Comparison of ENCODE assay signal across 21 cellular contexts in genomic region chr2:38421274-38422056, GRCh38. TPM values are rescaled to one million over a fixed set of nuclear protein-coding genes. Genes with fewer than 3 reads are reported as not detected.
A peak's percentile ranks its signal among the peaks of the same experiment; 100 is the strongest.
DNase-seq lines count a peak whose midpoint lies in the region; ATAC-seq and TF ChIP-seq lines count a peak whose summit lies in the region.
"Had no signal": no experiment of that assay in that cellular context is flagged by ENCODE, and none has a peak within 500 bp of the region (broad histone marks: within the 10 kb centered on the region; RNA-seq: fewer than 3 reads in every experiment).

No MANE protein-coding gene starts in this region.

- no TSS peak for BruUV-seq in OCI-LY7 (replicated peaks; lab: Mats Ljungman, UMichigan)

- ATAC-seq in HG02938 (IDR thresholded peaks at IDR 0.05; ENCODE audit: unreplicated experiment) (no peak), GM21717 (IDR thresholded peaks at IDR 0.05; ENCODE audit: unreplicated experiment) (no peak), GM18873 (IDR thresholded peaks at IDR 0.05; ENCODE audit: low FRiP score, unreplicated experiment) (no peak)
- ATAC-seq: Panc1 had no signal

- H3K27me3 Mint-ChIP-seq in nephron (ENCODE audit: low read depth) = peaks cover 17% of the 10 kb centered on the region

- TF ChIP-seq EP300 in Ishikawa (IDR thresholded peaks at IDR 0.05; ENCODE audit: borderline replicate concordance) = peak; percentile 66; the same call in 1 of the 2 replicates

- no peaks in the 10 kb centered on the region for H3K9me3 ChIP-seq in OCI-LY7 (ENCODE audit: low read length)
- H3K9me3 ChIP-seq: MG63, SJCRH30 had no signal

- H3K27ac ChIP-seq in OCI-LY7 (ENCODE audit: low read depth, low read length, poor library complexity, severe bottlenecking) = no peak overlapping the region
- H3K27ac ChIP-seq: SJCRH30 had no signal

- no peak for TF ChIP-seq RAD21 in Ishikawa (IDR thresholded peaks at IDR 0.05; ENCODE audit: low read depth)

- peaks cover 36% of the 10 kb centered on the region for H3K4me1 ChIP-seq in OCI-LY7 (ENCODE audit: insufficient read depth, low read length, poor library complexity, severe bottlenecking)
- H3K4me1 ChIP-seq: SJCRH30 had no signal

- H3K36me3 ChIP-seq in kidney epithelial cell (ENCODE audit: control insufficient read depth, insufficient read depth, low read length) (no peaks in the 10 kb centered on the region), OCI-LY7 (ENCODE audit: insufficient read depth, low read length) (no peaks in the 10 kb centered on the region)
- H3K36me3 ChIP-seq: MG63, SJCRH30 had no signal

- CTCF ChIA-PET in OCI-LY7 (lab: Charles Lee; ENCODE audit: unreplicated experiment) = no interaction called here

- H3K27me3 ChIP-seq in kidney epithelial cell (ENCODE audit: control insufficient read depth, insufficient read depth, low read length) = no peaks in the 10 kb centered on the region
- H3K27me3 ChIP-seq: MG63 had no signal

- peak overlapping the region in 2 of 3 experiments; percentile 17 to 26 for H3K27ac Mint-ChIP-seq in nephron
- H3K27ac Mint-ChIP-seq: CD14-positive monocyte had no signal

- TF ChIP-seq CTCF in kidney epithelial cell (IDR thresholded peaks at IDR 0.05; ENCODE audit: insufficient read depth, low read length, poor library complexity, severe bottlenecking) = no peak
- TF ChIP-seq CTCF in nephron (IDR thresholded peaks at IDR 0.05; ENCODE audit: unreplicated experiment in 3 of 3) = no peak
- no peak for TF ChIP-seq CTCF in OCI-LY7 (conservative IDR thresholded peaks at IDR 0.05; ENCODE audit: low read length)

- H2AFZ ChIP-seq in OCI-LY7 (ENCODE audit: low read length) = no peak overlapping the region

- H3K4me3 ChIP-seq in kidney epithelial cell (ENCODE audit: low read depth, low read length) = no peak overlapping the region
- H3K4me3 ChIP-seq in OCI-LY7 (ENCODE audit: low read depth, low read length, poor library complexity, severe bottlenecking) = no peak overlapping the region
- H3K4me3 ChIP-seq: MG63, SJCRH30 had no signal

- DNase-seq in ACHN (peak; percentile 61), kidney epithelial cell (ENCODE audit: low read depth) (peak; percentile 87), OCI-LY7 (ENCODE audit: low spot score) (no peak)
- DNase-seq: GOT3; HCEC 1CT; MG63; NCI-H1048; NCI-H1417 treated with DMSO at 0.1 percent for 48 hours; NCI-H1930; NCI-H226; NCI-H510A treated with DMSO at 0.1 percent for 48 hours; NCI-H774; NK-92 treated with Interleukin-12 subunit alpha and Interleukin-12 subunit beta, amount 100 ng/mL, for 24 hours; SJCRH30 had no signal

- no peaks in the 10 kb centered on the region for H3K9me2 ChIP-seq in OCI-LY7 (ENCODE audit: insufficient read depth, low read length)

- in situ Hi-C loops in ACHN (cut with HindIII; ENCODE audit: low pct_ligation_motif_present, low pct_unique_long_range_greater_than_20kb, low sequenced_read_pairs) = no loop called here

- H4K20me1 ChIP-seq in OCI-LY7 (ENCODE audit: insufficient read depth, low read length) = no peaks in the 10 kb centered on the region

- intact Hi-C loops in OCI-LY7 (cut with micrococcal nuclease; ENCODE audit: unreplicated experiment) = no loop called here

- peaks cover 6% of the 10 kb centered on the region for H3K4me1 Mint-ChIP-seq in nephron
- H3K4me1 Mint-ChIP-seq: CD14-positive monocyte had no signal

- no peak overlapping the region for H3K4me2 ChIP-seq in OCI-LY7 (ENCODE audit: low read length)

- no peaks in the 10 kb centered on the region for H3K79me2 ChIP-seq in OCI-LY7 (ENCODE audit: insufficient read depth, low read depth, low read length)

- POLR2A ChIA-PET in OCI-LY7 (lab: Charles Lee) = interaction anchor here (0.6 to 1.7 kb wide), 7 partner anchors 10 to 358 kb away, joined by 3 to 5 read pairs (median 3); no protein-coding TSS in a partner anchor

- H3K4me3 Mint-ChIP-seq in nephron = no peak overlapping the region
- H3K4me3 Mint-ChIP-seq: CD14-positive monocyte had no signal

- H3K36me3 Mint-ChIP-seq in nephron (ENCODE audit: low read depth) = no peaks in the 10 kb centered on the region
- H3K36me3 Mint-ChIP-seq: CD14-positive monocyte had no signal

- H3K9me3 Mint-ChIP-seq in nephron = no peaks in the 10 kb centered on the region

TF ChIP-seq in Ishikawa, 13 proteins besides CTCF, POLR2A, EP300 and RAD21:
- TF ChIP-seq TEAD4 (IDR thresholded peaks at IDR 0.05) (0 out of 2 replicates have a peak, but pooled peaks have one; percentile 25), TCF12 (IDR thresholded peaks at IDR 0.05; ENCODE audit: low read depth) (peak; percentile 77), EGR1 (IDR thresholded peaks at IDR 0.05) (no peak), TAF1 (IDR thresholded peaks at IDR 0.05; ENCODE audit: low read depth) (no peak), CEBPB (IDR thresholded peaks at IDR 0.05) (peak; percentile 37; the same call in 1 of the 2 replicates), ZBTB7A (IDR thresholded peaks at IDR 0.05; ENCODE audit: low read depth) (no peak)
- TF ChIP-seq, protein P1, sequence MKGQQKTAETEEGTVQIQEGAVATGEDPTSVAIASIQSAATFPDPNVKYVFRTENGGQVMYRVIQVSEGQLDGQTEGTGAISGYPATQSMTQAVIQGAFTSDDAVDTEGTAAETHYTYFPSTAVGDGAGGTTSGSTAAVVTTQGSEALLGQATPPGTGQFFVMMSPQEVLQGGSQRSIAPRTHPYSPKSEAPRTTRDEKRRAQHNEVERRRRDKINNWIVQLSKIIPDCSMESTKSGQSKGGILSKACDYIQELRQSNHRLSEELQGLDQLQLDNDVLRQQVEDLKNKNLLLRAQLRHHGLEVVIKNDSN (IDR thresholded peaks at IDR 0.05) = no peak
- TF ChIP-seq, protein P2, sequence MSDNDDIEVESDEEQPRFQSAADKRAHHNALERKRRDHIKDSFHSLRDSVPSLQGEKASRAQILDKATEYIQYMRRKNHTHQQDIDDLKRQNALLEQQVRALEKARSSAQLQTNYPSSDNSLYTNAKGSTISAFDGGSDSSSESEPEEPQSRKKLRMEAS (IDR thresholded peaks at IDR 0.05) = peak; percentile 48; the same call in 1 of the 2 replicates

RNA-seq across cellular contexts. Expression of gene ATL2, which starts 44.4 kb away (rescaled TPM):
- total RNA-seq in kidney epithelial cell (60.0 and 65.8 TPM in 2 replicates), OCI-LY7 (2022) (135 and 148 TPM in 2 replicates)
- 142 and 166 TPM in 2 replicates for total RNA-seq in OCI-LY7 (2014; rRNA removed; shearing (Covaris generic))
